1 cellular context compared by ENCODE assay signal in the genomic region with DNA sequence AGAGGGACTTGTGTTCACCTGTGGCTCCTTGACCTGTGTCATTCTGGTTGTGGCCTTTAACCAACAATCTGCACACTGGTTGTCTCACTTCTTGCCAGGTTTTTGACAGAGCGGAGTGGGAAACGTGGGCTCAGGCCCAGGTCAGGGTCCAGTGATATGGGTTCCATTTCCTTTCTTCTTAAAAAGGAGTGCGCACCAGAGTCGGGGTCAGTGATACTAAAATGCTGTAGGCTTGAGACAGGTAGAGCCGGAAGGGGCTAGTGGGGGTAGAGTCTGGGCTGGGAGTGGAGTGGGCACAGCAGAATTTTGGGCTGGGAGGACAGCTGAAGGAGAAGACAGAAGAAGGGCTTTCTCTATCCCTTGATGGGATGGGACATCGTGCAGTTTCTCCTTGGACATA.
TF ChIP-seq lines count a peak whose summit lies in the region.

No MANE protein-coding gene starts in this region.

TF ChIP-seq in H1, 55 proteins besides CTCF, POLR2A, EP300 and RAD21 (continued from another document):
- TF ChIP-seq BRCA1 (IDR thresholded peaks at IDR 0.05; ENCODE audit: low read depth, low read length) (no peak), SIX5 (IDR thresholded peaks at IDR 0.05; ENCODE audit: low read depth, low read length) (no peak), RNF2 (IDR thresholded peaks at IDR 0.05; ENCODE audit: borderline replicate concordance, low read depth, low read length, missing control alignments, poor library complexity, severe bottlenecking) (no peak), ASH2L (IDR thresholded peaks at IDR 0.05; ENCODE audit: low read length) (no peak), BACH1 (IDR thresholded peaks at IDR 0.05; ENCODE audit: low read length) (no peak), TEAD4 (IDR thresholded peaks at IDR 0.05; ENCODE audit: low read depth, low read length) (no peak), KDM5A (IDR thresholded peaks at IDR 0.05; ENCODE audit: low read length) (no peak), CBX8 (IDR thresholded peaks at IDR 0.05; ENCODE audit: borderline replicate concordance, low read depth, low read length) (no peak), MAFK (IDR thresholded peaks at IDR 0.05; ENCODE audit: low read depth, low read length) (no peak), CHD2 (IDR thresholded peaks at IDR 0.05; ENCODE audit: low read length) (no peak), RBBP5 (IDR thresholded peaks at IDR 0.05; ENCODE audit: borderline replicate concordance, low read depth, low read length) (no peak), SAP30 (IDR thresholded peaks at IDR 0.05; ENCODE audit: insufficient read depth, insufficient replicate concordance, low read length) (no peak), SP2 (IDR thresholded peaks at IDR 0.05; ENCODE audit: low read length) (no peak)
- TF ChIP-seq, protein P1, sequence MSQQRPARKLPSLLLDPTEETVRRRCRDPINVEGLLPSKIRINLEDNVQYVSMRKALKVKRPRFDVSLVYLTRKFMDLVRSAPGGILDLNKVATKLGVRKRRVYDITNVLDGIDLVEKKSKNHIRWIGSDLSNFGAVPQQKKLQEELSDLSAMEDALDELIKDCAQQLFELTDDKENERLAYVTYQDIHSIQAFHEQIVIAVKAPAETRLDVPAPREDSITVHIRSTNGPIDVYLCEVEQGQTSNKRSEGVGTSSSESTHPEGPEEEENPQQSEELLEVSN (IDR thresholded peaks at IDR 0.05), result no peak
